In the genomic region with DNA sequence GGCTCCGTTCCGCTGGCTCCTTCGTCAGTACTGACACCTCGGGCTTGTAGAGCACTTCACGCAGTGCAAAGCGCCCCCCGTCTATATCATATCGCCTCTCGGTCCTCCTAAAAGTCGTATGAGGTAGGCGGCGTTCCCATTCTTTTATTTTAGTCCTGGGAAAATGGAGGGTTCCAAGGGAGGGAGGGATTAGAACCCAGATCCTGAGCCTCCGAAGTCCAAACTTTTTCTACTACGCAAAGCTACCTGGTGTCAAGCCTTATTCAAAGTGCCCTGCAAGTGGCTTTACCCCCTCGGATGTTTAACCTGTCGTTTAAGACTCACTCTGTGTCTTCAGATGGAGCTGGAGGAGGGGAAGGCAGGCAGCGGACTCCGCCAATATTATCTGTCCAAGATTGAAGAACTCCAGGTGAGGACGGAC, we compare ENCODE assay signal across 9 cellular contexts. TPM values are rescaled to one million over a fixed set of nuclear protein-coding genes. Genes with fewer than 3 reads are reported as not detected.
DNase-seq lines count a peak whose midpoint lies in the region; ATAC-seq and TF ChIP-seq lines count a peak whose summit lies in the region.
"Had no signal": no experiment of that assay in that cellular context is flagged by ENCODE, and none has a peak within 500 bp of the region (broad histone marks: within the 10 kb centered on the region; RNA-seq: fewer than 3 reads in every experiment).

No MANE protein-coding gene starts in this region.

- no peak for ATAC-seq in HG02981 (IDR thresholded peaks at IDR 0.05; ENCODE audit: unreplicated experiment)

- H3K27me3 ChIP-seq in kidney epithelial cell (ENCODE audit: control insufficient read depth, insufficient read depth, low read length), result no peaks in the 10 kb centered on the region

- peak overlapping the region; percentile 95 for H3K4me3 ChIP-seq in kidney epithelial cell (ENCODE audit: low read depth, low read length)

- peak overlapping the region; percentile 99 for H3K27ac ChIP-seq in temporal lobe (ENCODE audit: low read depth, low read length)

- peaks cover 63% of the 10 kb centered on the region for H3K36me3 Mint-ChIP-seq in T-helper 1 cell treated with Interleukin-12 subunit alpha and Interleukin-12 subunit beta and Interleukin-4 antibody, amounts not matched to agents 30 μg/mL and 1 μg/mL, for 36 hours (ENCODE audit: low read depth)
- peaks cover 17% of the 10 kb centered on the region for H3K36me3 Mint-ChIP-seq in activated naive CD8-positive, alpha-beta T cell

- H3K4me1 Mint-ChIP-seq in T-helper 1 cell treated with Interleukin-12 subunit alpha and Interleukin-12 subunit beta and Interleukin-4 antibody, amounts not matched to agents 30 μg/mL and 1 μg/mL, for 36 hours (ENCODE audit: low read depth), result peaks cover 59% of the 10 kb centered on the region
- peaks cover 70% of the 10 kb centered on the region for H3K4me1 Mint-ChIP-seq in activated naive CD8-positive, alpha-beta T cell (ENCODE audit: low read depth)

- H3K27me3 Mint-ChIP-seq in T-helper 1 cell treated with Interleukin-12 subunit alpha and Interleukin-12 subunit beta and Interleukin-4 antibody, amounts not matched to agents 30 μg/mL and 1 μg/mL, for 36 hours (ENCODE audit: low read depth), result no peaks in the 10 kb centered on the region
- H3K27me3 Mint-ChIP-seq in activated naive CD8-positive, alpha-beta T cell, result no peaks in the 10 kb centered on the region

- peak overlapping the region; percentile 89 for H3K4me3 Mint-ChIP-seq in T-helper 1 cell treated with Interleukin-12 subunit alpha and Interleukin-12 subunit beta and Interleukin-4 antibody, amounts not matched to agents 30 μg/mL and 1 μg/mL, for 36 hours
- peak overlapping the region; percentile 96 for H3K4me3 Mint-ChIP-seq in activated naive CD8-positive, alpha-beta T cell

- no peak for TF ChIP-seq CTCF in kidney epithelial cell (IDR thresholded peaks at IDR 0.05; ENCODE audit: insufficient read depth, low read length, poor library complexity, severe bottlenecking)

- peak overlapping the region; percentile 96 for H3K27ac Mint-ChIP-seq in T-helper 1 cell treated with Interleukin-12 subunit alpha and Interleukin-12 subunit beta and Interleukin-4 antibody, amounts not matched to agents 30 μg/mL and 1 μg/mL, for 36 hours
- peak overlapping the region; percentile 100 for H3K27ac Mint-ChIP-seq in activated naive CD8-positive, alpha-beta T cell

- no peaks in the 10 kb centered on the region for H3K9me3 Mint-ChIP-seq in T-helper 1 cell treated with Interleukin-12 subunit alpha and Interleukin-12 subunit beta and Interleukin-4 antibody, amounts not matched to agents 30 μg/mL and 1 μg/mL, for 36 hours
- H3K9me3 Mint-ChIP-seq in activated naive CD8-positive, alpha-beta T cell (ENCODE audit: low read depth), result no peaks in the 10 kb centered on the region

- peaks cover 10% of the 10 kb centered on the region for H3K36me3 ChIP-seq in kidney epithelial cell (ENCODE audit: control insufficient read depth, insufficient read depth, low read length)

- DNase-seq in T-helper 1 cell (no peak), kidney epithelial cell (ENCODE audit: low read depth) (no peak), LoVo (ENCODE audit: low spot score) (no peak), GDM1 (lab: John Stamatoyannopoulos, UW) (no peak)

RNA-seq across cellular contexts. Expression of a gene that starts 0.3 kb away (rescaled TPM):
- total RNA-seq in kidney epithelial cell (52.1 and 54.5 TPM in 2 replicates), temporal lobe (24.1 TPM)

RNA-seq across cellular contexts. Expression of a gene that starts 0.6 kb away (rescaled TPM):
- total RNA-seq in kidney epithelial cell (64.8 and 77.6 TPM in 2 replicates), temporal lobe (35.4 TPM)

RNA-seq across cellular contexts. Expression of a gene that starts 14.7 kb away (rescaled TPM):
- total RNA-seq in kidney epithelial cell (78.7 and 107 TPM in 2 replicates), temporal lobe (4.7 TPM)

RNA-seq across cellular contexts. Expression of a gene that starts 45.7 kb away (rescaled TPM):
- total RNA-seq in kidney epithelial cell (not detected in 2 replicates), temporal lobe (not detected)
- total RNA-seq: pulmonary artery endothelial cell had no signal

RNA-seq across cellular contexts. Expression of a gene that starts 53.8 kb away (rescaled TPM):
- total RNA-seq in kidney epithelial cell, result 55.1 and 55.7 TPM in 2 replicates
- 61.0 TPM for total RNA-seq in temporal lobe

Comparison
In these comparisons a context has a peak if more than half of its experiments do, and no peak if none do; other contexts are left out.
1. RNA of a gene that starts 14.7 kb away (total RNA-seq): 78.7 to 107 TPM in kidney epithelial cell; 4.7 TPM in temporal lobe (single experiment); every median in the first group is over 10 times any median in the second.